8 cellular contexts compared by ENCODE assay signal in the genomic region with DNA sequence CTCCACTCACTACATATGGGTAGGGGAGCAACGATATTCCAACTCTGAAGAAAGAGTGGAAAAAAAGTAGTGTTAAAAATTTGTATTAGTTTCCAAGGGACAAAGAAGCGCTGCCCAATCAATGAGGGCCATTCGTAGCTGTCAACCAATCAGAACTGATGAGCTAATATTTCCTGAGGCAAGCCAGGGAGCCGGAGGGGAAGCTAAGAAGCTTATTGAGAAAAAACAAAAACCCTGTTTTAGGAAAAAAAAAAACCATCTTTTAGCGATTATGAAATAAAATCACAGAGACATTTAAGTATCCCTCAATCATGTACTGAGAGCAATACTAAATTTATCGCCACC.
DNase-seq lines count a peak whose midpoint lies in the region; ATAC-seq lines count a peak whose summit lies in the region.

No MANE protein-coding gene starts in this region.

- H3K9ac ChIP-seq in SK-N-MC (ENCODE audit: insufficient read length), result peak overlapping the region; percentile 60

- peak overlapping the region; percentile 84 for H3K4me3 Mint-ChIP-seq in activated T-cell treated with anti-CD3 and anti-CD28 coated beads, Interleukin-2, amount 50 U/mL, for 24 hours
- H3K4me3 Mint-ChIP-seq in central memory CD8-positive, alpha-beta T cell, result peak overlapping the region; percentile 82

- peaks cover 13% of the 10 kb centered on the region for H3K36me3 Mint-ChIP-seq in activated T-cell treated with anti-CD3 and anti-CD28 coated beads, Interleukin-2, amount 50 U/mL, for 24 hours (ENCODE audit: low read depth)
- H3K36me3 Mint-ChIP-seq in central memory CD8-positive, alpha-beta T cell (ENCODE audit: insufficient read depth), result peaks cover 41% of the 10 kb centered on the region

- H3K9me3 ChIP-seq in SK-N-MC (ENCODE audit: low read depth, low read length), result 0 out of 2 replicates have a peak, but pooled peaks cover 3% of the 10 kb centered on the region

- no peaks in the 10 kb centered on the region for H3K27me3 Mint-ChIP-seq in activated T-cell treated with anti-CD3 and anti-CD28 coated beads, Interleukin-2, amount 50 U/mL, for 24 hours
- H3K27me3 Mint-ChIP-seq in central memory CD8-positive, alpha-beta T cell, result no peaks in the 10 kb centered on the region

- no peaks in the 10 kb centered on the region for H3K36me3 ChIP-seq in SK-N-MC (ENCODE audit: insufficient read depth, low read length)

- DNase-seq in activated T-cell treated with anti-CD3 and anti-CD28 coated beads, Interleukin-2, amount 50 U/mL, for 24 hours, result no peak
- no peak for DNase-seq in activated T-cell treated with anti-CD3 and anti-CD28 coated beads for 4 hours
- DNase-seq in NCI-H1092 treated with DMSO at 0.1 percent for 48 hours (lab: John Stamatoyannopoulos, UW), result peak; percentile 70
- no peak for DNase-seq in SK-N-MC (ENCODE audit: low read depth, low spot score)
- DNase-seq in central memory CD8-positive, alpha-beta T cell (ENCODE audit: low spot score in 2 of 2), result no peak
- peak; percentile 92 for DNase-seq in iris pigment epithelial cell (ENCODE audit: low read depth)

- H3K4me3 ChIP-seq in SK-N-MC (peak overlapping the region; percentile 71), skin epidermis (peak overlapping the region; percentile 42 to 64 (median 56))

- ATAC-seq in central memory CD8-positive, alpha-beta T cell (replicated peaks; ENCODE audit: extremely low read depth, poor library complexity, severe bottlenecking), result no peak
- no peak for ATAC-seq in HG02623 (IDR thresholded peaks at IDR 0.05; ENCODE audit: unreplicated experiment)

- peaks cover 10% of the 10 kb centered on the region for H3K9me3 Mint-ChIP-seq in activated T-cell treated with anti-CD3 and anti-CD28 coated beads, Interleukin-2, amount 50 U/mL, for 24 hours
- no peaks in the 10 kb centered on the region for H3K9me3 Mint-ChIP-seq in central memory CD8-positive, alpha-beta T cell

- peak overlapping the region; percentile 99 for H3K27ac Mint-ChIP-seq in activated T-cell treated with anti-CD3 and anti-CD28 coated beads, Interleukin-2, amount 50 U/mL, for 24 hours
- peak overlapping the region; percentile 98 for H3K27ac Mint-ChIP-seq in central memory CD8-positive, alpha-beta T cell (ENCODE audit: low read depth)

- peak overlapping the region; percentile 82 for H3K27ac ChIP-seq in SK-N-MC
- peak overlapping the region in 20 of 21 experiments; percentile 75 to 97 (median 88) for H3K27ac ChIP-seq in skin epidermis

- H3K4me1 Mint-ChIP-seq in activated T-cell treated with anti-CD3 and anti-CD28 coated beads, Interleukin-2, amount 50 U/mL, for 24 hours (ENCODE audit: low read depth), result peaks cover 77% of the 10 kb centered on the region
- H3K4me1 Mint-ChIP-seq in central memory CD8-positive, alpha-beta T cell, result peaks cover 32% of the 10 kb centered on the region

Comparison
In these comparisons a context has a peak if more than half of its experiments do, and no peak if none do; other contexts are left out.
1. DNase-seq: peak in NCI-H1092 treated with DMSO at 0.1 percent for 48 hours (single experiment) and iris pigment epithelial cell (single experiment); none in activated T-cell treated with anti-CD3 and anti-CD28 coated beads, Interleukin-2, amount 50 U/mL, for 24 hours (single experiment), activated T-cell treated with anti-CD3 and anti-CD28 coated beads for 4 hours (single experiment), SK-N-MC (single experiment) and central memory CD8-positive, alpha-beta T cell (0 of 2).